ENCODE assay signal across 40 cellular contexts in the genomic region with DNA sequence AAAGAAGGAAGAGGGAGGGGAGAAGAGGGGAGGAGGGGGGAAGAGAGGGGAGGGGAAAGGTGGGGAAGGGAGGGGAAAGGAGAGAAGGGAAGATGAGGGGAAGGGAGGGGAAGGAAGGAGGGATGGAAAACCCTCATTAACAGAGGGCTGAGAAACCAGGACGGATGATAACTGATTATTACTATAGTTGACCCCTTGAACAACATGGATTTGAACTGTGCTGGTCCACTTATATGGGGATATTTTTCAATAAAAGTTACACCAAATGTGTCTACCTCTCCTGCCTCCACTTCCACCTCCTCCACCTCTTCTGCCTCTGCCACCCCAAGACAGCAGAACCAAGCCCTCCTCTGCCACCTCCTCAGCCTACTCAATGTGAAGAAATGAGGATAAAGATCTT.
"Had no signal": no experiment of that assay in that cellular context is flagged by ENCODE, and none has a peak within 500 bp of the region (broad histone marks: within the 10 kb centered on the region; RNA-seq: fewer than 3 reads in every experiment).

No MANE protein-coding gene starts in this region.

- H3K36me3 Mint-ChIP-seq: activated naive CD4-positive, alpha-beta T cell treated with anti-CD3 and anti-CD28 coated beads, Interleukin-2, amount 10 ng/mL, durations not matched to agents 7 days and 5 days; activated naive CD4-positive, alpha-beta T cell treated with anti-CD3 and anti-CD28 coated beads, Interleukin-2, amount 50 U/mL, for 24 hours; activated naive CD4-positive, alpha-beta T cell treated with anti-CD3 and anti-CD28 coated beads, Interleukin-2, amount 50 U/mL, for 72 hours; activated naive CD8-positive, alpha-beta T cell; activated naive CD8-positive, alpha-beta T cell treated with anti-CD3 and anti-CD28 coated beads for 36 hours; activated naive CD8-positive, alpha-beta T cell treated with anti-CD3 and anti-CD28 coated beads, Interleukin-2, amount 10 ng/mL, durations not matched to agents 7 days and 5 days; brain had no signal

- H3K4me1 ChIP-seq: adrenal gland, ascending aorta, body of pancreas, breast epithelium had no signal

- H3K4me3 Mint-ChIP-seq: activated naive CD4-positive, alpha-beta T cell treated with anti-CD3 and anti-CD28 coated beads for 36 hours; activated naive CD4-positive, alpha-beta T cell treated with anti-CD3 and anti-CD28 coated beads, Interleukin-2, amount 10 ng/mL, durations not matched to agents 7 days and 5 days; activated naive CD4-positive, alpha-beta T cell treated with anti-CD3 and anti-CD28 coated beads, Interleukin-2, amount 50 U/mL, for 24 hours; activated naive CD8-positive, alpha-beta T cell; activated naive CD8-positive, alpha-beta T cell treated with anti-CD3 and anti-CD28 coated beads for 36 hours; activated naive CD8-positive, alpha-beta T cell treated with anti-CD3 and anti-CD28 coated beads, Interleukin-2, amount 10 ng/mL, durations not matched to agents 7 days and 5 days; activated naive CD8-positive, alpha-beta T cell treated with anti-CD3 and anti-CD28 coated beads, Interleukin-2, amount 50 U/mL, for 24 hours; activated T-cell treated with anti-CD3 and anti-CD28 coated beads, Interleukin-2, amount 50 U/mL, for 24 hours; activated T-cell treated with anti-CD3 and anti-CD28 coated beads, Interleukin-2, amount 50 U/mL, for 4 hours; activated T-cell treated with anti-CD3 and anti-CD28 coated beads, Interleukin-2, amount 50 U/mL, for 72 hours; activated T-helper 1 cell treated with anti-CD3 and anti-CD28 coated beads, Interleukin-12 subunit alpha, Interleukin-12 subunit beta, Interleukin-2, Interleukin-4 antibody, amounts not matched to agents 30 ng/mL and 10 ng/mL and 1 ng/mL, durations not matched to agents 14 hours and 24 hours and 36 hours; activated T-helper 17 cell treated with anti-CD3 and anti-CD28 coated beads, Interleukin-2, amount 50 U/mL, for 72 hours; brain; central memory CD8-positive, alpha-beta T cell had no signal

- H3K27ac Mint-ChIP-seq: activated naive CD4-positive, alpha-beta T cell treated with anti-CD3 and anti-CD28 coated beads for 36 hours; activated naive CD4-positive, alpha-beta T cell treated with anti-CD3 and anti-CD28 coated beads, Interleukin-2, amount 10 ng/mL, durations not matched to agents 7 days and 5 days; activated naive CD4-positive, alpha-beta T cell treated with anti-CD3 and anti-CD28 coated beads, Interleukin-2, amount 50 U/mL, for 24 hours; activated naive CD8-positive, alpha-beta T cell; activated naive CD8-positive, alpha-beta T cell treated with anti-CD3 and anti-CD28 coated beads for 36 hours; activated naive CD8-positive, alpha-beta T cell treated with anti-CD3 and anti-CD28 coated beads, Interleukin-2, amount 10 ng/mL, durations not matched to agents 7 days and 5 days; activated naive CD8-positive, alpha-beta T cell treated with anti-CD3 and anti-CD28 coated beads, Interleukin-2, amount 50 U/mL, for 24 hours; activated T-cell treated with anti-CD3 and anti-CD28 coated beads, Interleukin-2, amount 50 U/mL, for 24 hours; activated T-cell treated with anti-CD3 and anti-CD28 coated beads, Interleukin-2, amount 50 U/mL, for 72 hours; activated T-helper 1 cell treated with anti-CD3 and anti-CD28 coated beads, Interleukin-12 subunit alpha, Interleukin-12 subunit beta, Interleukin-2, Interleukin-4 antibody, amounts not matched to agents 30 ng/mL and 10 ng/mL and 1 ng/mL, durations not matched to agents 14 hours and 24 hours and 36 hours; activated T-helper 17 cell treated with anti-CD3 and anti-CD28 coated beads, Interleukin-2, amount 50 U/mL, for 72 hours; activated T-helper 2 cell treated with anti-CD3 and anti-CD28 coated beads, Interferon-gamma antibody, Interleukin-2, Interleukin-4, amounts not matched to agents 10 μg/mL and 5 μg/mL and 100 μg/mL, durations not matched to agents 14 hours and 24 hours and 36 hours; brain had no signal

- H3K27ac ChIP-seq: adrenal gland, ascending aorta, body of pancreas, brain microvascular endothelial cell, breast epithelium, cardiac muscle cell had no signal

- H3K9me3 Mint-ChIP-seq: activated naive CD4-positive, alpha-beta T cell treated with anti-CD3 and anti-CD28 coated beads for 36 hours; activated naive CD4-positive, alpha-beta T cell treated with anti-CD3 and anti-CD28 coated beads, Interleukin-2, amount 10 ng/mL, durations not matched to agents 7 days and 5 days; activated naive CD4-positive, alpha-beta T cell treated with anti-CD3 and anti-CD28 coated beads, Interleukin-2, amount 50 U/mL, for 24 hours; activated naive CD4-positive, alpha-beta T cell treated with anti-CD3 and anti-CD28 coated beads, Interleukin-2, amount 50 U/mL, for 72 hours; activated naive CD8-positive, alpha-beta T cell treated with anti-CD3 and anti-CD28 coated beads for 36 hours; activated naive CD8-positive, alpha-beta T cell treated with anti-CD3 and anti-CD28 coated beads, Interleukin-2, amount 10 ng/mL, durations not matched to agents 7 days and 5 days; activated T-cell treated with anti-CD3 and anti-CD28 coated beads, Interleukin-2, amount 50 U/mL, for 24 hours; activated T-cell treated with anti-CD3 and anti-CD28 coated beads, Interleukin-2, amount 50 U/mL, for 4 hours; activated T-cell treated with anti-CD3 and anti-CD28 coated beads, Interleukin-2, amount 50 U/mL, for 72 hours; activated T-helper 1 cell treated with anti-CD3 and anti-CD28 coated beads, Interleukin-12 subunit alpha, Interleukin-12 subunit beta, Interleukin-2, Interleukin-4 antibody, amounts not matched to agents 30 ng/mL and 10 ng/mL and 1 ng/mL, durations not matched to agents 14 hours and 24 hours and 36 hours; activated T-helper 17 cell treated with anti-CD3 and anti-CD28 coated beads, Interleukin-2, amount 50 U/mL, for 72 hours; activated T-helper 2 cell treated with anti-CD3 and anti-CD28 coated beads, Interferon-gamma antibody, Interleukin-2, Interleukin-4, amounts not matched to agents 10 μg/mL and 5 μg/mL and 100 μg/mL, durations not matched to agents 14 hours and 24 hours and 36 hours; brain; central memory CD8-positive, alpha-beta T cell had no signal

- DNase-seq: activated effector memory CD4-positive, alpha-beta T cell treated with anti-CD3 and anti-CD28 coated beads, Interleukin-2, amount 50 U/mL, for 16 hours; activated effector memory CD4-positive, alpha-beta T cell treated with Interleukin-2 at 50 U/mL for 16 hours; activated gamma-delta T cell; activated gamma-delta T cell treated with Interleukin-2 at 50 U/mL for 16 hours; activated naive CD4-positive, alpha-beta T cell; activated naive CD4-positive, alpha-beta T cell treated with anti-CD3 and anti-CD28 coated beads for 36 hours; activated naive CD4-positive, alpha-beta T cell treated with anti-CD3 and anti-CD28 coated beads, Interleukin-2, amount 10 ng/mL, durations not matched to agents 7 days and 5 days; activated naive CD4-positive, alpha-beta T cell treated with anti-CD3 and anti-CD28 coated beads, Interleukin-2, amount 50 U/mL, for 16 hours; activated naive CD4-positive, alpha-beta T cell treated with Interleukin-2 at 50 U/mL for 16 hours; activated naive CD8-positive, alpha-beta T cell treated with anti-CD3 and anti-CD28 coated beads for 36 hours; activated naive CD8-positive, alpha-beta T cell treated with anti-CD3 and anti-CD28 coated beads, Interleukin-2, amount 10 ng/mL, durations not matched to agents 7 days and 5 days; activated naive CD8-positive, alpha-beta T cell treated with anti-CD3 and anti-CD28 coated beads, Interleukin-2, amount 50 U/mL, for 24 hours; activated T-cell treated with anti-CD3 and anti-CD28 coated beads, Interleukin-2, amount 50 U/mL, for 1 hour; activated T-cell treated with anti-CD3 and anti-CD28 coated beads, Interleukin-2, amount 50 U/mL, for 24 hours; activated T-cell treated with anti-CD3 and anti-CD28 coated beads, Interleukin-2, amount 50 U/mL, for 4 hours; activated T-cell treated with anti-CD3 and anti-CD28 coated beads, Interleukin-2, amount 50 U/mL, for 48 hours; activated T-cell treated with anti-CD3 and anti-CD28 coated beads, Interleukin-2, amount 50 U/mL, for 72 hours; adrenal gland; amniotic stem cell; amygdala; anterior cingulate cortex; aorta; body of pancreas; brain microvascular endothelial cell; caudate nucleus; central memory CD4-positive, alpha-beta T cell; cerebellar nuclear complex had no signal

- H3K36me3 ChIP-seq: adrenal gland, ascending aorta, brain microvascular endothelial cell, breast epithelium, cardiac muscle cell had no signal

- H3K4me1 Mint-ChIP-seq: activated naive CD4-positive, alpha-beta T cell treated with anti-CD3 and anti-CD28 coated beads, Interleukin-2, amount 10 ng/mL, durations not matched to agents 7 days and 5 days; activated naive CD4-positive, alpha-beta T cell treated with anti-CD3 and anti-CD28 coated beads, Interleukin-2, amount 50 U/mL, for 24 hours; activated naive CD8-positive, alpha-beta T cell treated with anti-CD3 and anti-CD28 coated beads for 36 hours; activated naive CD8-positive, alpha-beta T cell treated with anti-CD3 and anti-CD28 coated beads, Interleukin-2, amount 10 ng/mL, durations not matched to agents 7 days and 5 days; activated naive CD8-positive, alpha-beta T cell treated with anti-CD3 and anti-CD28 coated beads, Interleukin-2, amount 50 U/mL, for 24 hours; activated T-helper 17 cell treated with anti-CD3 and anti-CD28 coated beads, Interleukin-2, amount 50 U/mL, for 72 hours; central memory CD8-positive, alpha-beta T cell had no signal

- H3K27me3 ChIP-seq: adrenal gland, ascending aorta, body of pancreas, brain microvascular endothelial cell, breast epithelium, cardiac muscle cell had no signal

- H3K4me3 ChIP-seq: adrenal gland, ascending aorta, body of pancreas, breast epithelium, cardiac muscle cell had no signal

- FAIRE-seq: astrocyte, bronchial epithelial cell had no signal

- H3K27me3 Mint-ChIP-seq: activated naive CD4-positive, alpha-beta T cell treated with anti-CD3 and anti-CD28 coated beads, Interleukin-2, amount 10 ng/mL, durations not matched to agents 7 days and 5 days; activated naive CD8-positive, alpha-beta T cell treated with anti-CD3 and anti-CD28 coated beads for 36 hours had no signal

- H3K9me3 ChIP-seq: adrenal gland, ascending aorta, body of pancreas, breast epithelium had no signal

- ATAC-seq: activated naive CD4-positive, alpha-beta T cell treated with anti-CD3 and anti-CD28 coated beads, Interleukin-2, amount 50 U/mL, for 72 hours; activated naive CD8-positive, alpha-beta T cell treated with anti-CD3 and anti-CD28 coated beads, Interleukin-2, amount 50 U/mL, for 24 hours; activated T-cell treated with anti-CD3 and anti-CD28 coated beads, Interleukin-2, amount 50 U/mL, for 4 hours; activated T-cell treated with anti-CD3 and anti-CD28 coated beads, Interleukin-2, amount 50 U/mL, for 72 hours; activated T-helper 17 cell treated with anti-CD3 and anti-CD28 coated beads, Interleukin-2, amount 50 U/mL, for 72 hours; body of pancreas had no signal
